ENCODE assay signal across 11 cellular contexts in the genomic region with DNA sequence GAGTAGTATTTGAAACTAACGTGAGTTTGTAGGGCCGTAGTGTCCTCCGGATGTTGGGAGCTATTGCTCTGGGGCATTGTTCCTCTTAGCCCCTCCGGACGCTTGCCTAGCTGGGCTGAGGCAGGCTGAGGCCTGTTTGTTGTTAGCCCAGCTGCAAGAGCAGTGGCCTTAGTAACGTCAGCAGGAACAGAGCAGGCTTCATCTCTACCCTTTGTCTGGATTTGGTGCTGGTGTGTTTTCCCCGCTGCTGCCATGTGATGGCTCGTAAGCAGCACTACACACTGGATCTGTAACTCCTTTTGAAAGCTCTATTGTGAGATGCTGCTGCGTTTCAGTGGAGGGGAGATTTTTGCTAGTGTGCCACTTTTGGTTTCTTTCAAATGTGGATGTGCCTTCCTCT. TPM values are rescaled to one million over a fixed set of nuclear protein-coding genes. Genes with fewer than 3 reads are reported as not detected.
DNase-seq lines count a peak whose midpoint lies in the region; ATAC-seq and TF ChIP-seq lines count a peak whose summit lies in the region.
"Had no signal": no experiment of that assay in that cellular context is flagged by ENCODE, and none has a peak within 500 bp of the region (broad histone marks: within the 10 kb centered on the region; RNA-seq: fewer than 3 reads in every experiment).

No MANE protein-coding gene starts in this region.

- H3K9me2 ChIP-seq in SK-N-SH, result no peaks in the 10 kb centered on the region; the same call in 1 of the 2 replicates

- H4K20me1 ChIP-seq in SK-N-SH (ENCODE audit: insufficient read depth), result no peaks in the 10 kb centered on the region
- no peaks in the 10 kb centered on the region for H4K20me1 ChIP-seq in mammary epithelial cell (ENCODE audit: insufficient read depth, low read length)

- BruUV-seq in mammary epithelial cell (replicated peaks; lab: Mats Ljungman, UMichigan), result no TSS peak

- CTCF ChIA-PET in SK-N-SH (lab: Yijun Ruan, JAX), result no interaction called here
- CTCF ChIA-PET in mammary epithelial cell (lab: Charles Lee; ENCODE audit: low non-redundant PET), result no interaction called here

- no peaks in the 10 kb centered on the region for H3K36me3 ChIP-seq in SK-N-SH (replicated peaks in 1 of 2; ENCODE audit: control insufficient read depth in 1 of 2, insufficient read depth in 2 of 2, low read length in 1 of 2)
- no peaks in the 10 kb centered on the region for H3K36me3 ChIP-seq in mammary epithelial cell (ENCODE audit: insufficient read depth, low read length)
- no peaks in the 10 kb centered on the region for H3K36me3 ChIP-seq in upper lobe of right lung

- H3K27ac ChIP-seq in SK-N-SH (ENCODE audit: low read depth in 2 of 2, low read length in 1 of 2), result no peak overlapping the region
- H3K27ac ChIP-seq in mammary epithelial cell (ENCODE audit: insufficient read depth, low read depth, low read length), result peak overlapping the region; percentile 90
- H3K27ac ChIP-seq in upper lobe of right lung, result peak overlapping the region; percentile 44
- H3K27ac ChIP-seq: A549 had no signal

- H3K4me2 ChIP-seq in SK-N-SH, result no peak overlapping the region
- H3K4me2 ChIP-seq in mammary epithelial cell (ENCODE audit: insufficient read depth, low read depth, low read length), result peak overlapping the region; percentile 72
- H3K4me2 ChIP-seq: A549 had no signal

- H2AFZ ChIP-seq in SK-N-SH (ENCODE audit: low read depth) (no peak overlapping the region), mammary epithelial cell (ENCODE audit: low read depth, low read length) (peak overlapping the region; percentile 80)

- ATAC-seq in SK-N-SH treated with all-trans-retinoic acid at 6 μM for 48 hours (no peak), upper lobe of right lung (no peak), HG02759 (IDR thresholded peaks at IDR 0.05; ENCODE audit: unreplicated experiment) (no peak), HG03135 (IDR thresholded peaks at IDR 0.05; ENCODE audit: unreplicated experiment) (no peak)
- ATAC-seq: A549 had no signal

- no peak overlapping the region for H3K9ac ChIP-seq in SK-N-SH
- peak overlapping the region; percentile 64 for H3K9ac ChIP-seq in mammary epithelial cell (ENCODE audit: insufficient read depth, low read length)

- H3K27me3 ChIP-seq in SK-N-SH (ENCODE audit: insufficient read depth), result no peaks in the 10 kb centered on the region
- H3K27me3 ChIP-seq in mammary epithelial cell (ENCODE audit: insufficient read depth, low read length), result no peaks in the 10 kb centered on the region
- H3K27me3 ChIP-seq in upper lobe of right lung, result no peaks in the 10 kb centered on the region

- DNase-seq in SK-N-SH, result peak; percentile 10
- DNase-seq in mammary epithelial cell, result peak; percentile 92
- peak; percentile 5 for DNase-seq in kidney tubule cell (ENCODE audit: low spot score)
- DNase-seq in upper lobe of right lung, result no peak
- no peak for DNase-seq in NCI-H1694 treated with DMSO at 0.1 percent for 48 hours (lab: John Stamatoyannopoulos, UW)
- DNase-seq: activated effector memory CD4-positive, alpha-beta T cell treated with Interleukin-2 at 50 U/mL for 16 hours; NCI-H1105 treated with DMSO at 0.1 percent for 48 hours had no signal

- H3K4me1 ChIP-seq in SK-N-SH (ENCODE audit: control insufficient read depth in 1 of 2, insufficient read depth in 2 of 2, low read depth in 1 of 2, low read length in 1 of 2) (no peaks in the 10 kb centered on the region; a peak in 2 of 4 replicates), mammary epithelial cell (ENCODE audit: insufficient read depth, low read length) (peaks cover 32% of the 10 kb centered on the region), upper lobe of right lung (no peaks in the 10 kb centered on the region)
- H3K4me1 ChIP-seq: A549 had no signal

- dilution Hi-C loops in mammary epithelial cell (cut with HindIII; ENCODE audit: low sequenced_read_pairs), result no loop called here

- TF ChIP-seq CTCF in SK-N-SH (IDR thresholded peaks at IDR 0.05) (no peak), mammary epithelial cell (conservative IDR thresholded peaks at IDR 0.05 in 1 of 2, IDR thresholded peaks at IDR 0.05 in 1 of 2; ENCODE audit: extremely low read depth in 1 of 2, insufficient read depth in 1 of 2, low read depth in 1 of 2, low read length in 2 of 2) (no peak), upper lobe of right lung (IDR thresholded peaks at IDR 0.05) (no peak)

- in situ Hi-C loops in mammary epithelial cell (cut with MboI; ENCODE audit: low sequenced_read_pairs in 2 of 2), result no loop called here

- H3K9me3 ChIP-seq in SK-N-SH, result no peaks in the 10 kb centered on the region
- no peaks in the 10 kb centered on the region for H3K9me3 ChIP-seq in mammary epithelial cell (replicated peaks; ENCODE audit: insufficient read depth, low read length)
- no peaks in the 10 kb centered on the region for H3K9me3 ChIP-seq in upper lobe of right lung
- H3K9me3 ChIP-seq: A549 had no signal

- 54% methylated on average over 9 of the region's 9 CpGs for WGBS in SK-N-SH (ENCODE audit: low lambda C conversion rate)
- WGBS in mammary epithelial cell (ENCODE audit: low coverage, missing lambda C conversion rate), result 5% methylated on average over 9 of the region's 9 CpGs

- TF ChIP-seq EP300 in SK-N-SH (IDR thresholded peaks at IDR 0.05; ENCODE audit: borderline replicate concordance in 1 of 2, low read depth in 1 of 2, low read length in 1 of 2), result no peak

- POLR2A ChIA-PET in SK-N-SH (lab: Yijun Ruan, JAX), result no interaction called here

- intact Hi-C loops in mammary epithelial cell (cut with micrococcal nuclease) (no loop called here), upper lobe of right lung (cut with DNase I) (no loop called here)

- no peak for TF ChIP-seq RAD21 in SK-N-SH (IDR thresholded peaks at IDR 0.05; ENCODE audit: low read length)

- H3K79me2 ChIP-seq in SK-N-SH (ENCODE audit: insufficient read depth) (no peaks in the 10 kb centered on the region), mammary epithelial cell (ENCODE audit: insufficient read depth, low read length) (no peaks in the 10 kb centered on the region)

- no peaks in the 10 kb centered on the region for H3F3A ChIP-seq in SK-N-SH (replicated peaks; ENCODE audit: insufficient read depth)

- no peak overlapping the region for H3K4me3 ChIP-seq in SK-N-SH (ENCODE audit: low read depth in 2 of 2, low read length in 1 of 2)
- H3K4me3 ChIP-seq in mammary epithelial cell (replicated peaks in 1 of 3; ENCODE audit: insufficient read depth in 1 of 3, low read depth in 2 of 3, low read length in 3 of 3), result peak overlapping the region in 2 of 3 experiments; percentile 10 to 12
- no peak overlapping the region for H3K4me3 ChIP-seq in upper lobe of right lung
- H3K4me3 ChIP-seq: A549 had no signal

TF ChIP-seq in SK-N-SH, 30 proteins besides CTCF, POLR2A, EP300 and RAD21:
- no peak for TF ChIP-seq FOSL2 (IDR thresholded peaks at IDR 0.05; ENCODE audit: borderline replicate concordance, low read depth)
- no peak for TF ChIP-seq JUND (IDR thresholded peaks at IDR 0.05)

TF ChIP-seq in SK-N-SH treated with all-trans-retinoic acid at 6 μM for 48 hours, 23 proteins besides CTCF, POLR2A, EP300 and RAD21 (continues in another document):
- TF ChIP-seq ISL1 (CRISPR knock-in tag; IDR thresholded peaks at IDR 0.05) (no peak), ZNF565 (CRISPR knock-in tag; conservative IDR thresholded peaks at IDR 0.05; ENCODE audit: low read depth) (no peak), ZNF8 (CRISPR knock-in tag; IDR thresholded peaks at IDR 0.05) (no peak), ZC3H10 (CRISPR knock-in tag; IDR thresholded peaks at IDR 0.05) (no peak), TCF4 (CRISPR knock-in tag; IDR thresholded peaks at IDR 0.05; ENCODE audit: borderline replicate concordance) (no peak), RARB (CRISPR knock-in tag; IDR thresholded peaks at IDR 0.05) (no peak), ARNTL (CRISPR knock-in tag; IDR thresholded peaks at IDR 0.05; ENCODE audit: borderline replicate concordance, low read depth) (no peak), ZFP30 (CRISPR knock-in tag; IDR thresholded peaks at IDR 0.05) (no peak), ESRRG (CRISPR knock-in tag; IDR thresholded peaks at IDR 0.05) (no peak), BACH2 (CRISPR knock-in tag; IDR thresholded peaks at IDR 0.05; ENCODE audit: borderline replicate concordance) (no peak), ZFP3 (CRISPR knock-in tag; IDR thresholded peaks at IDR 0.05) (no peak), SNAI2 (CRISPR knock-in tag; IDR thresholded peaks at IDR 0.05) (no peak), TOX (CRISPR knock-in tag; IDR thresholded peaks at IDR 0.05; ENCODE audit: borderline replicate concordance) (no peak)
- TF ChIP-seq, protein P1, sequence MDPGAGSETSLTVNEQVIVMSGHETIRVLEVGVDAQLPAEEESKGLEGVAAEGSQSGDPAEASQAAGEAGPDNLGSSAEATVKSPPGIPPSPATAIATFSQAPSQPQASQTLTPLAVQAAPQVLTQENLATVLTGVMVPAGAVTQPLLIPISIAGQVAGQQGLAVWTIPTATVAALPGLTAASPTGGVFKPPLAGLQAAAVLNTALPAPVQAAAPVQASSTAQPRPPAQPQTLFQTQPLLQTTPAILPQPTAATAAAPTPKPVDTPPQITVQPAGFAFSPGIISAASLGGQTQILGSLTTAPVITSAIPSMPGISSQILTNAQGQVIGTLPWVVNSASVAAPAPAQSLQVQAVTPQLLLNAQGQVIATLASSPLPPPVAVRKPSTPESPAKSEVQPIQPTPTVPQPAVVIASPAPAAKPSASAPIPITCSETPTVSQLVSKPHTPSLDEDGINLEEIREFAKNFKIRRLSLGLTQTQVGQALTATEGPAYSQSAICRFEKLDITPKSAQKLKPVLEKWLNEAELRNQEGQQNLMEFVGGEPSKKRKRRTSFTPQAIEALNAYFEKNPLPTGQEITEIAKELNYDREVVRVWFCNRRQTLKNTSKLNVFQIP (CRISPR knock-in tag; IDR thresholded peaks at IDR 0.05; ENCODE audit: borderline replicate concordance, low read depth), result no peak
- TF ChIP-seq, protein P2, sequence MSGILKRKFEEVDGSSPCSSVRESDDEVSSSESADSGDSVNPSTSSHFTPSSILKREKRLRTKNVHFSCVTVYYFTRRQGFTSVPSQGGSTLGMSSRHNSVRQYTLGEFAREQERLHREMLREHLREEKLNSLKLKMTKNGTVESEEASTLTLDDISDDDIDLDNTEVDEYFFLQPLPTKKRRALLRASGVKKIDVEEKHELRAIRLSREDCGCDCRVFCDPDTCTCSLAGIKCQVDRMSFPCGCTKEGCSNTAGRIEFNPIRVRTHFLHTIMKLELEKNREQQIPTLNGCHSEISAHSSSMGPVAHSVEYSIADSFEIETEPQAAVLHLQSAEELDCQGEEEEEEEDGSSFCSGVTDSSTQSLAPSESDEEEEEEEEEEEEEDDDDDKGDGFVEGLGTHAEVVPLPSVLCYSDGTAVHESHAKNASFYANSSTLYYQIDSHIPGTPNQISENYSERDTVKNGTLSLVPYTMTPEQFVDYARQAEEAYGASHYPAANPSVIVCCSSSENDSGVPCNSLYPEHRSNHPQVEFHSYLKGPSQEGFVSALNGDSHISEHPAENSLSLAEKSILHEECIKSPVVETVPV (CRISPR knock-in tag; IDR thresholded peaks at IDR 0.05), result no peak

RNA-seq across cellular contexts. Expression of a gene that starts 57.7 kb away (rescaled TPM):
- polyA plus RNA-seq in SK-N-SH (2012; rRNA removed) (0.43 and 0.89 TPM in 2 replicates), mammary epithelial cell (3.1 TPM)
- 0.54 and 0.64 TPM in 2 replicates for polyA plus RNA-seq in SK-N-SH (2012; cell fraction: cytosol; rRNA removed)
- 0.50 and 0.80 TPM in 2 replicates for polyA plus RNA-seq in SK-N-SH (2012; cell fraction: nucleus; rRNA removed)
- total RNA-seq in mammary epithelial cell (1 to 10 TPM; 3.0 to 6.4 TPM), upper lobe of right lung (15.4 TPM)
- 8.0 TPM for polyA minus RNA-seq in mammary epithelial cell

Comparison
In these comparisons a context has a peak if more than half of its experiments do, and no peak if none do; other contexts are left out.
1. DNase-seq: peak in SK-N-SH (single experiment), mammary epithelial cell (single experiment) and kidney tubule cell (single experiment); none in upper lobe of right lung (single experiment) and NCI-H1694 treated with DMSO at 0.1 percent for 48 hours (single experiment).
2. H3K27ac ChIP-seq: peak in mammary epithelial cell (single experiment) and upper lobe of right lung (single experiment); none in SK-N-SH (0 of 2).
3. H3K4me3 ChIP-seq: peak in mammary epithelial cell (2 of 3); none in SK-N-SH (0 of 2) and upper lobe of right lung (single experiment).